1 cellular context compared by ENCODE assay signal in the genomic region with DNA sequence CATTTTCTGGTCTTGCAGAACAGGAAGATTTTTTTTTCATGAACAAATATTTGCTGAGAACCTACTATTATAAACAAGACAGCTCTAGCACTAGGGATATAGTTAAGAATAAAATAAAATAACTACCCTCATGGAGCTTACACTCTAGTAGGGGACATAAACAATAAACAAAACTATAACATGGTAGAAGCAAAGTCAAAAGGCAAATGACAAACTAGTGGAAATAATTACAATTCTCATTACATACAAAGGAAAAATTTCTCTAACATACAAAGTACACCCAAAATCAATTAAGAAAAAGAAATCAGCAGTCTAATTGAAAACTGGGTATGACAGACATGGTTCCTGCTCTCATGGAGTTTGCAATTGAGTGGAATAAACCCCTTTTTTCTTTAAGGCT.
TF ChIP-seq lines count a peak whose summit lies in the region.

No MANE protein-coding gene starts in this region.

TF ChIP-seq in K562, 482 proteins besides CTCF, POLR2A, EP300 and RAD21:
- TF ChIP-seq KDM2B (CRISPR knock-in tag; IDR thresholded peaks at IDR 0.05) (no peak), ZNF316 (IDR thresholded peaks at IDR 0.05) (peak; percentile 60), TRIM24 (IDR thresholded peaks at IDR 0.05) (0 out of 4 replicates have a peak, but pooled peaks of 1 of the 2 experiments have one; percentile 26), TRIM28 (IDR thresholded peaks at IDR 0.05) (0 out of 2 replicates have a peak, but pooled peaks have one; percentile 52), NFRKB (IDR thresholded peaks at IDR 0.05; ENCODE audit: low read depth) (0 out of 2 replicates have a peak, but pooled peaks have one; percentile 15), ZNF583 (CRISPR knock-in tag; IDR thresholded peaks at IDR 0.05) (no peak), ZNF589 (CRISPR knock-in tag; IDR thresholded peaks at IDR 0.05; ENCODE audit: low read depth) (0 out of 2 replicates have a peak, but pooled peaks have one; percentile 11)
